Comparison of ENCODE assay signal across 1 cellular context in the genomic region with DNA sequence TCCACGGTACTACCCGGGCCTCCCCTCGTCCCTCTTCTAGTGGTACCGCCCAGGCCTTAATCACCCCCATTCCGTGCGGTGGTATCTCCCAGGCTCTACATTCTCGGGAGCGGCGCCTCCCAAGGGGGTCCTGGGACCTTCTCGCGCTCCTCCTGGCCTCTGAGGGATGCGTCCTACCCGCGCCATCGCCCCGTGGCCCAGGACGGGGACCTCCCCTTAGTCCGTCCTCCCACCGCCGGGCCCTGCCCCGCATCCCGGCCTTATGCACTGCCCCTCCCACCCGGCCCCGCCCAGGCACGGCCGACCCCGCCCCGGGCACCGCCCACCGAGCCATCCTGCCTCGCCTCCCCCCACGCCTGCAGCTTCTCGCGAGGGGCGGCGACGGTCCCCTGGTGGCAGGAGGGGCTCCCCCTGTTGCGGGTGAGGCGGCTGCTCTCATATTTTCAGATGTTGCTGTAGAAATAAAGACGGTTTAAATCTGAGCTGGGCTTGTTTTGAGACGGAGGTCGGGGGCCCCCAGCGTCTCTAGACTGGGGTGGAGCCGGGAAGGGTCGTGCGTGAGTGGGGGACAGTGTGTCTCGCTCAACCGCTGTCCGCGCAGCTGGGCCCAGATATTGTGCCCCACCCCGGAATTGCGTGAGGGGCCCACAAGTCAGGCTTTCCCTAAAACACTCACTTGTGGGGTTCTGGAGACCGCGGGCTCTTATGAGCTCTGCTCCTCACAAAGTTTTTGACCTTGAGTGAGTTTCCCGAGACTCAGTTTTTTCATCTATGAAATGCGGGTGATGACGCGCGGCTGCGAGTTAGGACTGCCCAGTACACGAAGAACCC.
TF ChIP-seq lines count a peak whose summit lies in the region.

No MANE protein-coding gene starts in this region.

TF ChIP-seq in K562, 482 proteins besides CTCF, POLR2A, EP300 and RAD21 (continued from another document and continues in another):
- TF ChIP-seq TARDBP (IDR thresholded peaks at IDR 0.05) (0 out of 2 replicates have a peak, but pooled peaks have one; percentile 17), ARID1B (IDR thresholded peaks at IDR 0.05) (0 out of 2 replicates have a peak, but pooled peaks have one; percentile 31), ELF1 (tag; IDR thresholded peaks at IDR 0.05) (no peak), NFRKB (IDR thresholded peaks at IDR 0.05; ENCODE audit: low read depth) (0 out of 2 replicates have a peak, but pooled peaks have one; percentile 44), SMARCE1 (IDR thresholded peaks at IDR 0.05) (peak; percentile 53), RB1 (IDR thresholded peaks at IDR 0.05; ENCODE audit: low read depth) (0 out of 2 replicates have a peak, but pooled peaks have one; percentile 58), DPF2 (IDR thresholded peaks at IDR 0.05) (peak; percentile 41; the same call in 1 of the 2 replicates), SMAD4 (CRISPR knock-in tag; conservative IDR thresholded peaks at IDR 0.05) (peak; percentile 37; the same call in 1 of the 2 replicates), CBFB (CRISPR knock-in tag; IDR thresholded peaks at IDR 0.05) (no peak), MTA3 (IDR thresholded peaks at IDR 0.05; ENCODE audit: borderline replicate concordance) (peak; percentile 62; the same call in 1 of the 2 replicates), CREB3 (tag; conservative IDR thresholded peaks at IDR 0.05; ENCODE audit: low read depth) (0 out of 2 replicates have a peak, but pooled peaks have one; percentile 29), SNIP1 (IDR thresholded peaks at IDR 0.05; ENCODE audit: low read depth) (no peak), ERF (CRISPR knock-in tag; IDR thresholded peaks at IDR 0.05) (0 out of 2 replicates have a peak, but pooled peaks have one; percentile 11), HCFC1 (IDR thresholded peaks at IDR 0.05; ENCODE audit: low read depth, low read length) (peak; percentile 20; the same call in 1 of the 2 replicates), DIDO1 (tag; IDR thresholded peaks at IDR 0.05; ENCODE audit: low read depth) (0 out of 2 replicates have a peak, but pooled peaks have one; percentile 43), HDAC8 (tag; IDR thresholded peaks at IDR 0.05) (peak; percentile 51; the same call in 1 of the 2 replicates), CHD2 (IDR thresholded peaks at IDR 0.05; ENCODE audit: low read depth, low read length) (peak; percentile 94), ZNF174 (CRISPR knock-in tag; IDR thresholded peaks at IDR 0.05) (no peak), POLR2B (IDR thresholded peaks at IDR 0.05; ENCODE audit: low read depth, partially characterized antibody) (peak; percentile 46), MAZ (CRISPR knock-in tag; conservative IDR thresholded peaks at IDR 0.05 in 1 of 2, IDR thresholded peaks at IDR 0.05 in 1 of 2) (peak; percentile 45 to 74; a peak in 2 of 4 replicates), ZNF384 (IDR thresholded peaks at IDR 0.05; ENCODE audit: low read depth, low read length) (0 out of 2 replicates have a peak, but pooled peaks have one; percentile 17), MIER1 (IDR thresholded peaks at IDR 0.05; ENCODE audit: low read depth) (0 out of 2 replicates have a peak, but pooled peaks have one; percentile 23), TOE1 (IDR thresholded peaks at IDR 0.05; ENCODE audit: borderline replicate concordance) (0 out of 2 replicates have a peak, but pooled peaks have one; percentile 30), TOE1 (CRISPR knock-in tag; IDR thresholded peaks at IDR 0.05; ENCODE audit: borderline replicate concordance, low read depth) (no peak), NFE2 (IDR thresholded peaks at IDR 0.05; ENCODE audit: low read depth) (no peak), CXXC5 (CRISPR knock-in tag; IDR thresholded peaks at IDR 0.05) (peak; percentile 22), GTF2E2 (tag; IDR thresholded peaks at IDR 0.05) (peak; percentile 77; the same call in 1 of the 2 replicates), SUPT5H (IDR thresholded peaks at IDR 0.05) (peak; percentile 84), HMGN3 (IDR thresholded peaks at IDR 0.05; ENCODE audit: borderline replicate concordance, extremely low read depth, insufficient read length, low read depth, low read length) (peak; percentile 46), ZFX (CRISPR knock-in tag; IDR thresholded peaks at IDR 0.05) (peak; percentile 60), FOXK2 (conservative IDR thresholded peaks at IDR 0.05 in 1 of 2, IDR thresholded peaks at IDR 0.05 in 1 of 2; ENCODE audit: low read depth in 2 of 2) (peak in 1 of 2 experiments; percentile 98; a peak in 2 of 4 replicates), FOXA3 (CRISPR knock-in tag; conservative IDR thresholded peaks at IDR 0.05 in 1 of 2, IDR thresholded peaks at IDR 0.05 in 1 of 2) (no peak), XRCC4 (IDR thresholded peaks at IDR 0.05; ENCODE audit: extremely low read depth, insufficient read depth, insufficient read length) (no peak)
- TF ChIP-seq, protein P1, sequence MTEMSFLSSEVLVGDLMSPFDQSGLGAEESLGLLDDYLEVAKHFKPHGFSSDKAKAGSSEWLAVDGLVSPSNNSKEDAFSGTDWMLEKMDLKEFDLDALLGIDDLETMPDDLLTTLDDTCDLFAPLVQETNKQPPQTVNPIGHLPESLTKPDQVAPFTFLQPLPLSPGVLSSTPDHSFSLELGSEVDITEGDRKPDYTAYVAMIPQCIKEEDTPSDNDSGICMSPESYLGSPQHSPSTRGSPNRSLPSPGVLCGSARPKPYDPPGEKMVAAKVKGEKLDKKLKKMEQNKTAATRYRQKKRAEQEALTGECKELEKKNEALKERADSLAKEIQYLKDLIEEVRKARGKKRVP (CRISPR knock-in tag; IDR thresholded peaks at IDR 0.05) = 0 out of 2 replicates have a peak, but pooled peaks have one; percentile 53
- TF ChIP-seq, protein P2, sequence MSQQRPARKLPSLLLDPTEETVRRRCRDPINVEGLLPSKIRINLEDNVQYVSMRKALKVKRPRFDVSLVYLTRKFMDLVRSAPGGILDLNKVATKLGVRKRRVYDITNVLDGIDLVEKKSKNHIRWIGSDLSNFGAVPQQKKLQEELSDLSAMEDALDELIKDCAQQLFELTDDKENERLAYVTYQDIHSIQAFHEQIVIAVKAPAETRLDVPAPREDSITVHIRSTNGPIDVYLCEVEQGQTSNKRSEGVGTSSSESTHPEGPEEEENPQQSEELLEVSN (IDR thresholded peaks at IDR 0.05; ENCODE audit: borderline replicate concordance in 1 of 2, extremely low read depth in 1 of 2, insufficient read depth in 1 of 2, insufficient read length in 1 of 2, low read depth in 1 of 2, low read length in 1 of 2, poor library complexity in 1 of 2, severe bottlenecking in 1 of 2) = peak in 1 of 2 experiments; percentile 15
- TF ChIP-seq, protein P3, sequence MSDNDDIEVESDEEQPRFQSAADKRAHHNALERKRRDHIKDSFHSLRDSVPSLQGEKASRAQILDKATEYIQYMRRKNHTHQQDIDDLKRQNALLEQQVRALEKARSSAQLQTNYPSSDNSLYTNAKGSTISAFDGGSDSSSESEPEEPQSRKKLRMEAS (CRISPR knock-in tag; IDR thresholded peaks at IDR 0.05) = 0 out of 2 replicates have a peak, but pooled peaks have one; percentile 16
- TF ChIP-seq, protein P4, sequence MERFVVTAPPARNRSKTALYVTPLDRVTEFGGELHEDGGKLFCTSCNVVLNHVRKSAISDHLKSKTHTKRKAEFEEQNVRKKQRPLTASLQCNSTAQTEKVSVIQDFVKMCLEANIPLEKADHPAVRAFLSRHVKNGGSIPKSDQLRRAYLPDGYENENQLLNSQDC (CRISPR knock-in tag; IDR thresholded peaks at IDR 0.05) = no peak
- TF ChIP-seq, protein P5, sequence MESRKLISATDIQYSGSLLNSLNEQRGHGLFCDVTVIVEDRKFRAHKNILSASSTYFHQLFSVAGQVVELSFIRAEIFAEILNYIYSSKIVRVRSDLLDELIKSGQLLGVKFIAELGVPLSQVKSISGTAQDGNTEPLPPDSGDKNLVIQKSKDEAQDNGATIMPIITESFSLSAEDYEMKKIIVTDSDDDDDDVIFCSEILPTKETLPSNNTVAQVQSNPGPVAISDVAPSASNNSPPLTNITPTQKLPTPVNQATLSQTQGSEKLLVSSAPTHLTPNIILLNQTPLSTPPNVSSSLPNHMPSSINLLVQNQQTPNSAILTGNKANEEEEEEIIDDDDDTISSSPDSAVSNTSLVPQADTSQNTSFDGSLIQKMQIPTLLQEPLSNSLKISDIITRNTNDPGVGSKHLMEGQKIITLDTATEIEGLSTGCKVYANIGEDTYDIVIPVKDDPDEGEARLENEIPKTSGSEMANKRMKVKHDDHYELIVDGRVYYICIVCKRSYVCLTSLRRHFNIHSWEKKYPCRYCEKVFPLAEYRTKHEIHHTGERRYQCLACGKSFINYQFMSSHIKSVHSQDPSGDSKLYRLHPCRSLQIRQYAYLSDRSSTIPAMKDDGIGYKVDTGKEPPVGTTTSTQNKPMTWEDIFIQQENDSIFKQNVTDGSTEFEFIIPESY (CRISPR knock-in tag; IDR thresholded peaks at IDR 0.05) = 0 out of 2 replicates have a peak, but pooled peaks have one; percentile 6
- TF ChIP-seq, protein P6, sequence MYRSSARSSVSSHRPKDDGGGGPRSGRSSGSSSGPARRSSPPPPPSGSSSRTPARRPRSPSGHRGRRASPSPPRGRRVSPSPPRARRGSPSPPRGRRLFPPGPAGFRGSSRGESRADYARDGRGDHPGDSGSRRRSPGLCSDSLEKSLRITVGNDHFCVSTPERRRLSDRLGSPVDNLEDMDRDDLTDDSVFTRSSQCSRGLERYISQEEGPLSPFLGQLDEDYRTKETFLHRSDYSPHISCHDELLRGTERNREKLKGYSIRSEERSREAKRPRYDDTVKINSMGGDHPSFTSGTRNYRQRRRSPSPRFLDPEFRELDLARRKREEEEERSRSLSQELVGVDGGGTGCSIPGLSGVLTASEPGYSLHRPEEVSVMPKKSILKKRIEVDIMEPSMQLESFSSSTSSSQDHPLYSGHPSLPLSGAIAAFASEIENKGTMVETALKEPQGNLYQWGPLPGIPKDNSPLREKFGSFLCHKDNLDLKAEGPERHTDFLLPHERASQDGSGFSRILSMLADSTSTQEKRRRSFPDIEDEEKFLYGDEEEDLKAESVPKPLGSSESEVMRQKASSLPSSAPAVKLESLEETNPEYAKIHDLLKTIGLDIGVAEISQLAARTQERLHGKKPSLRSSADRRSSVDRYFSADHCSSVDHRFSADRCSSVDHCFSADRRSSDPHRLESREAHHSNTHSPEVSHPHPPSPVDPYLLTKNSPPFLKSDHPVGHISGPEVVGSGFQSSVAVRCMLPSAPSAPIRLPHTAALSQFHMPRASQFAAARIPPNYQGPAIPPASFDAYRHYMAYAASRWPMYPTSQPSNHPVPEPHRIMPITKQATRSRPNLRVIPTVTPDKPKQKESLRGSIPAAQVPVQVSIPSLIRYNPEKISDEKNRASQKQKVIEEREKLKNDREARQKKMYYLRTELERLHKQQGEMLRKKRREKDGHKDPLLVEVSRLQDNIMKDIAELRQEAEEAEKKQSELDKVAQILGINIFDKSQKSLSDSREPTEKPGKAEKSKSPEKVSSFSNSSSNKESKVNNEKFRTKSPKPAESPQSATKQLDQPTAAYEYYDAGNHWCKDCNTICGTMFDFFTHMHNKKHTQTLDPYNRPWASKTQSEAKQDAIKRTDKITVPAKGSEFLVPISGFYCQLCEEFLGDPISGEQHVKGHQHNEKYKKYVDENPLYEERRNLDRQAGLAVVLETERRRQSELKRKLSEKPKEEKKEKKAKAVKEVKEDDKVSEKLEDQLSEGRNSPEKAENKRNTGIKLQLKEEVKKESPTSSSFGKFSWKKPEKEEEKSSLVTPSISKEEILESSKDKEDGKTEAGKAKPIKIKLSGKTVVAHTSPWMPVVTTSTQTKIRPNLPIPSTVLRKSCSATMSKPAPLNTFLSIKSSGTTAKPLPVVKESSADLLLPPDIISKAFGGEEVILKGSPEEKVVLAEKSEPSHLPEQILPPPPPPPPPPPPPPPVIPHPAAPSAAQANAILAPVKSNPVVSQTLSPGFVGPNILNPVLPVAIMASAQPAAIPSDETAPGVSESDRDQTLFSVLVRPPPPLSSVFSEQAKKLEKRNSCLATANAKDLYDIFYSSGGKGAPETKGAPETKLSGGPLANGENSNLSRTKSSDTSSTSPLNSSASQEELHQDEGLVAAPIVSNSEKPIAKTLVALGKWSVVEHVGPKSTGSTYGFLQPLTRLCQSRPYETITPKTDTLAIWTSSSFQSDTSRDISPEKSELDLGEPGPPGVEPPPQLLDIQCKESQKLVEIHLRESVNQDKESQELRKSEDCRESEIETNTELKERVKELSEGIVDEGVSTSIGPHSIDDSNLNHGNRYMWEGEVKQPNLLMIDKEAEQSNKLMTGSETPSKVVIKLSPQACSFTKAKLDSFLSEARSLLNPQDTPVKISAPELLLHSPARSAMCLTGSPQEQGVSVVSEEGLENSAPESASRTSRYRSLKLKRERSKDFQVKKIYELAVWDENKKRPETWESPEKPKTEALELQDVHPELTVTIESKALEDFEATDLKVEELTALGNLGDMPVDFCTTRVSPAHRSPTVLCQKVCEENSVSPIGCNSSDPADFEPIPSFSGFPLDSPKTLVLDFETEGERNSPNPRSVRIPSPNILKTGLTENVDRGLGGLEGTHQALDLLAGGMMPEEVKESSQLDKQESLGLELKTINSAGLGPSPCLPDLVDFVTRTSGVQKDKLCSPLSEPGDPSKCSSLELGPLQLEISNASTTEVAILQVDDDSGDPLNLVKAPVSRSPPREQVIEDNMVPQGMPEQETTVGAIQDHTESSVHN (IDR thresholded peaks at IDR 0.05; ENCODE audit: borderline replicate concordance in 1 of 2, low read depth in 1 of 2) = 0 out of 4 replicates have a peak, but pooled peaks of 1 of the 2 experiments have one; percentile 41
- TF ChIP-seq, protein P7, sequence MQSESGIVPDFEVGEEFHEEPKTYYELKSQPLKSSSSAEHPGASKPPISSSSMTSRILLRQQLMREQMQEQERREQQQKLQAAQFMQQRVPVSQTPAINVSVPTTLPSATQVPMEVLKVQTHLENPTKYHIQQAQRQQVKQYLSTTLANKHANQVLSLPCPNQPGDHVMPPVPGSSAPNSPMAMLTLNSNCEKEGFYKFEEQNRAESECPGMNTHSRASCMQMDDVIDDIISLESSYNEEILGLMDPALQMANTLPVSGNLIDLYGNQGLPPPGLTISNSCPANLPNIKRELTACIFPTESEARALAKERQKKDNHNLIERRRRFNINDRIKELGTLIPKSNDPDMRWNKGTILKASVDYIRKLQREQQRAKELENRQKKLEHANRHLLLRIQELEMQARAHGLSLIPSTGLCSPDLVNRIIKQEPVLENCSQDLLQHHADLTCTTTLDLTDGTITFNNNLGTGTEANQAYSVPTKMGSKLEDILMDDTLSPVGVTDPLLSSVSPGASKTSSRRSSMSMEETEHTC (IDR thresholded peaks at IDR 0.05) = no peak
- TF ChIP-seq, protein P8, sequence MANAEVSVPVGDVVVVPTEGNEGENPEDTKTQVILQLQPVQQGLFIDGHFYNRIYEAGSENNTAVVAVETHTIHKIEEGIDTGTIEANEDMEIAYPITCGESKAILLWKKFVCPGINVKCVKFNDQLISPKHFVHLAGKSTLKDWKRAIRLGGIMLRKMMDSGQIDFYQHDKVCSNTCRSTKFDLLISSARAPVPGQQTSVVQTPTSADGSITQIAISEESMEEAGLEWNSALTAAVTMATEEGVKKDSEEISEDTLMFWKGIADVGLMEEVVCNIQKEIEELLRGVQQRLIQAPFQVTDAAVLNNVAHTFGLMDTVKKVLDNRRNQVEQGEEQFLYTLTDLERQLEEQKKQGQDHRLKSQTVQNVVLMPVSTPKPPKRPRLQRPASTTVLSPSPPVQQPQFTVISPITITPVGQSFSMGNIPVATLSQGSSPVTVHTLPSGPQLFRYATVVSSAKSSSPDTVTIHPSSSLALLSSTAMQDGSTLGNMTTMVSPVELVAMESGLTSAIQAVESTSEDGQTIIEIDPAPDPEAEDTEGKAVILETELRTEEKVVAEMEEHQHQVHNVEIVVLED (CRISPR knock-in tag; IDR thresholded peaks at IDR 0.05) = no peak
